In the genomic region with DNA sequence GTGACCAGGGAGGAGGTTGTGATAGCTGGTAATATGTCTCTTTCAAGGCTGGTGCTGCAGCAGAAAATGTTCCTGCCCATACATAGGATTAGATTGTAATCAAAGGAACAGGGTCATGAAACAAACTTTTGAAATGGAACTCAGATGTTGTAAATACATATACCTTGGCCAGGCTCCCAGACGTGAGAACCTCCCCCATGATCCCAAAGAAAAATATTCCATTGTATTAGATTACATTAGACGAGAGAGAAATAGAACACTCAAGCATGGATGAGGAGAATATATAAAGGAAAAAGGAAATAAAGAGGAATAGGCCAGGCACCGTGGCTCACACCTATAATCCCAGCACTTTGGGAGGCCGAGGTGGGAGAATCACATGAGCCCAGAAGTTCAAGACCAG, we compare ENCODE assay signal across 1 cellular context.
TF ChIP-seq lines count a peak whose summit lies in the region.

No MANE protein-coding gene starts in this region.

TF ChIP-seq in endothelial cell of umbilical vein, 7 proteins besides CTCF, POLR2A, EP300 and RAD21:
- TF ChIP-seq JUN (IDR thresholded peaks at IDR 0.05; ENCODE audit: borderline replicate concordance, insufficient read depth, insufficient read length, low read depth) (no peak), MYC (IDR thresholded peaks at IDR 0.05; ENCODE audit: low read depth, low read length) (no peak), POLR2AphosphoS5 (IDR thresholded peaks at IDR 0.05; ENCODE audit: insufficient read depth, low read depth, low read length) (no peak), GATA2 (IDR thresholded peaks at IDR 0.05; ENCODE audit: insufficient read depth, insufficient read length, low read depth, low read length) (no peak), FOS (IDR thresholded peaks at IDR 0.05; ENCODE audit: borderline replicate concordance, insufficient read depth, low read length) (no peak), EZH2 (IDR thresholded peaks at IDR 0.05; ENCODE audit: borderline replicate concordance, low read depth, low read length, severe bottlenecking) (no peak)
- TF ChIP-seq, protein P1, sequence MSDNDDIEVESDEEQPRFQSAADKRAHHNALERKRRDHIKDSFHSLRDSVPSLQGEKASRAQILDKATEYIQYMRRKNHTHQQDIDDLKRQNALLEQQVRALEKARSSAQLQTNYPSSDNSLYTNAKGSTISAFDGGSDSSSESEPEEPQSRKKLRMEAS (IDR thresholded peaks at IDR 0.05; ENCODE audit: insufficient read depth, insufficient read length): no peak
